ENCODE assay signal across 21 cellular contexts in genomic region chr10:10915215-10915614, GRCh38.
A peak's percentile ranks its signal among the peaks of the same experiment; 100 is the strongest.
DNase-seq lines count a peak whose midpoint lies in the region; ATAC-seq and TF ChIP-seq lines count a peak whose summit lies in the region.
"Had no signal": no experiment of that assay in that cellular context is flagged by ENCODE, and none has a peak within 500 bp of the region (broad histone marks: within the 10 kb centered on the region; RNA-seq: fewer than 3 reads in every experiment).

No MANE protein-coding gene starts in this region.

- intact Hi-C loops in right cardiac atrium (cut with DNase I): loop anchor here in 1 of 4 donors (10.0 kb wide), 1 partner anchor 100 kb away; the partner anchor contains the start of gene CELF2
- intact Hi-C loops in Right ventricle myocardium inferior (cut with DNase I): no loop called here
- intact Hi-C loops in A673 (cut with micrococcal nuclease; ENCODE audit: unreplicated experiment): no loop called here

- H3K4me1 Mint-ChIP-seq in activated CD4-positive, alpha-beta T cell treated with anti-CD3 and anti-CD28 coated beads, Interleukin-2, amount 10 ng/mL, durations not matched to agents 7 days and 5 days: peaks cover 5% of the 10 kb centered on the region

- H3K36me3 ChIP-seq in A673 (ENCODE audit: insufficient read depth, low read length, poor library complexity, severe bottlenecking): no peaks in the 10 kb centered on the region
- no peaks in the 10 kb centered on the region for H3K36me3 ChIP-seq in WERI-Rb-1
- H3K36me3 ChIP-seq: SJCRH30 had no signal

- H3K4me3 ChIP-seq in right cardiac atrium (ENCODE audit: low read length) (no peak overlapping the region), A673 (ENCODE audit: low read depth, low read length, poor library complexity, severe bottlenecking) (no peak overlapping the region), WERI-Rb-1 (ENCODE audit: low read depth, low read length) (no peak overlapping the region)
- H3K4me3 ChIP-seq: SJCRH30 had no signal

- H3K9me3 ChIP-seq in right cardiac atrium (ENCODE audit: control insufficient read depth, low read length): no peaks in the 10 kb centered on the region
- no peaks in the 10 kb centered on the region for H3K9me3 ChIP-seq in A673 (ENCODE audit: low read depth, low read length, poor library complexity, severe bottlenecking)
- no peaks in the 10 kb centered on the region for H3K9me3 ChIP-seq in WERI-Rb-1 (ENCODE audit: severe bottlenecking)
- H3K9me3 ChIP-seq: SJCRH30 had no signal

- BruUV-seq in A673 (replicated peaks; lab: Mats Ljungman, UMichigan): no TSS peak

- no peaks in the 10 kb centered on the region for H3K9me3 Mint-ChIP-seq in activated CD4-positive, alpha-beta T cell treated with anti-CD3 and anti-CD28 coated beads, Interleukin-2, amount 10 ng/mL, durations not matched to agents 7 days and 5 days
- H3K9me3 Mint-ChIP-seq: HFFc6 had no signal

- H3K4me1 ChIP-seq in right cardiac atrium (ENCODE audit: control insufficient read depth, insufficient read depth, low read length): peaks cover 4% of the 10 kb centered on the region
- no peaks in the 10 kb centered on the region for H3K4me1 ChIP-seq in A673 (ENCODE audit: insufficient read depth, low read length, poor library complexity, severe bottlenecking)
- H3K4me1 ChIP-seq: SJCRH30 had no signal

- no peaks in the 10 kb centered on the region for H3K36me3 Mint-ChIP-seq in activated CD4-positive, alpha-beta T cell treated with anti-CD3 and anti-CD28 coated beads, Interleukin-2, amount 10 ng/mL, durations not matched to agents 7 days and 5 days (ENCODE audit: low read depth)

- peak overlapping the region; percentile 75 for H3K27ac ChIP-seq in right cardiac atrium (ENCODE audit: low read length)
- no peak overlapping the region for H3K27ac ChIP-seq in A673 (ENCODE audit: low read depth, low read length, poor library complexity, severe bottlenecking)
- no peak overlapping the region for H3K27ac ChIP-seq in WERI-Rb-1
- H3K27ac ChIP-seq: C4-2B, SJCRH30 had no signal

- H3K27me3 Mint-ChIP-seq in activated CD4-positive, alpha-beta T cell treated with anti-CD3 and anti-CD28 coated beads, Interleukin-2, amount 10 ng/mL, durations not matched to agents 7 days and 5 days: peaks cover 10% of the 10 kb centered on the region

- ATAC-seq in right cardiac atrium (no peak), Right ventricle myocardium inferior (no peak), GM19463 (IDR thresholded peaks at IDR 0.05; ENCODE audit: unreplicated experiment) (no peak)
- ATAC-seq: Panc1 had no signal

- POLR2A ChIA-PET in activated CD4-positive, alpha-beta T cell treated with anti-CD3 and anti-CD28 coated beads, Interleukin-2, amount 10 ng/mL, durations not matched to agents 7 days and 5 days (lab: Charles Lee): no interaction called here
- POLR2A ChIA-PET in A673 (lab: Charles Lee; ENCODE audit: low non-redundant PET): no interaction called here

- no peak for TF ChIP-seq CTCF in A673 (conservative IDR thresholded peaks at IDR 0.05; ENCODE audit: low read depth, low read length)
- no peak for TF ChIP-seq CTCF in WERI-Rb-1 (IDR thresholded peaks at IDR 0.05; ENCODE audit: low read depth, low read length)

- H3K27ac Mint-ChIP-seq in activated CD4-positive, alpha-beta T cell treated with anti-CD3 and anti-CD28 coated beads, Interleukin-2, amount 10 ng/mL, durations not matched to agents 7 days and 5 days: no peak overlapping the region
- H3K27ac Mint-ChIP-seq: HFFc6 had no signal

- CTCF ChIA-PET in activated CD4-positive, alpha-beta T cell treated with anti-CD3 and anti-CD28 coated beads, Interleukin-2, amount 10 ng/mL, durations not matched to agents 7 days and 5 days (lab: Charles Lee): interaction anchor here (0.7 kb wide), 1 partner anchor 32 kb away, joined by 4 read pairs; no protein-coding TSS in a partner anchor
- CTCF ChIA-PET in A673 (lab: Charles Lee): no interaction called here

- DNase-seq in activated CD4-positive, alpha-beta T cell treated with anti-CD3 and anti-CD28 coated beads, Interleukin-2, amount 10 ng/mL, durations not matched to agents 7 days and 5 days: peak; percentile 9
- DNase-seq in activated CD4-positive, alpha-beta T cell treated with anti-CD3 and anti-CD28 coated beads for 1 hour: no peak
- DNase-seq in right cardiac atrium (no peak), Right ventricle myocardium inferior (ENCODE audit: missing footprints) (no peak), amniotic epithelial cell (ENCODE audit: low read depth) (peak; percentile 32), A673 (ENCODE audit: low spot score) (no peak), WERI-Rb-1 (no peak)
- DNase-seq: H7; HFFc6; KG1; MV-4-11; NCI-H1105 treated with DMSO at 0.1 percent for 48 hours; NCI-H2029 treated with DMSO at 0.1 percent for 48 hours; NCI-H226; NCI-H510A treated with DMSO at 0.1 percent for 48 hours; NCI-H774; NK-92 treated with Interleukin-12 subunit alpha and Interleukin-12 subunit beta, amount 100 ng/mL, for 24 hours; SJCRH30 had no signal

- H3K4me3 Mint-ChIP-seq in activated CD4-positive, alpha-beta T cell treated with anti-CD3 and anti-CD28 coated beads, Interleukin-2, amount 10 ng/mL, durations not matched to agents 7 days and 5 days: no peak overlapping the region
- H3K4me3 Mint-ChIP-seq: HFFc6 had no signal

- H3K27me3 ChIP-seq in right cardiac atrium (ENCODE audit: control insufficient read depth, insufficient read depth): no peaks in the 10 kb centered on the region
- peaks cover 56% of the 10 kb centered on the region for H3K27me3 ChIP-seq in A673 (replicated peaks; ENCODE audit: insufficient read depth, low read depth, low read length, poor library complexity)
- no peaks in the 10 kb centered on the region for H3K27me3 ChIP-seq in WERI-Rb-1 (ENCODE audit: insufficient read depth, low read depth, severe bottlenecking)
- H3K27me3 ChIP-seq: SJCRH30 had no signal

Comparison
In these comparisons a context has a peak if more than half of its experiments do, and no peak if none do; other contexts are left out.
1. DNase-seq: peak in activated CD4-positive, alpha-beta T cell treated with anti-CD3 and anti-CD28 coated beads, Interleukin-2, amount 10 ng/mL, durations not matched to agents 7 days and 5 days (single experiment) and amniotic epithelial cell (single experiment); none in activated CD4-positive, alpha-beta T cell treated with anti-CD3 and anti-CD28 coated beads for 1 hour (single experiment), right cardiac atrium (0 of 3), Right ventricle myocardium inferior (single experiment), A673 (single experiment) and WERI-Rb-1 (single experiment).